In the genomic region with DNA sequence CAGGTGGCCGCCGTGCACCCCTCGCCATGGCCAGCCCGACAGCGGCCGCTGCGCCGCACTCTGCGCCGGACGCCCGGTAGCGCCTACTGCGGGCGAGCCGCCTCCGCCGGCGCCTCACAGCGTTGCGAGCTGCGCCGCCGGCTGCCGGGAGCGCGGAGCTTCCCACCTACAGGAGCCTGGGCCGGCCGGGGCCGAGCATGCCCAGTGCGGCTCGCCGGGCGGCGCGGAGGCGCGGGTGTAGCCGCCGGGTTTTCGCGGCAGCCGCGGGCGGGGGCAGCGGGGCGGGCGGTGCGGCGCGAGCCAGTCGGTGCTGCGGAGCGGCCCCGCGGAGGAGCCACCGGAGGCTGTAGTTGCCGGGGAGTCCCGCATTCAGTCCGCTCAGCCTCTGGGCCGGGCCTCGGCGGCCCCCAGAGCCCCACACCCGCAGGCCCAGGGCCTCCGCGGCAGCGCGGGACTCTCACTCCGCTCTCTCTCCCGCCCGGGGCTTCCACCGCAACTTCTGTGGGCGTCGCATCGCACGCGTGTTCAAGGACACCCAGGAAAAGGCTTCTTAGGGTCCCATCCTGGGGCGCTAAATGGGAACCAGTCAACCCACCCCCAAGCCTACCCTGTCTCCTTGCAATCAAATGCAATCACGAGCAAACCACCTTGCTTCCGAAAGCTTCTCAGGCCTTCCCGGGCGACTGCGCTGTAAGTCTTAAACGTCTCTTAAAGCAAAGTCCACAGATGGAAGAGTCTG, we compare ENCODE assay signal across 8 cellular contexts. TPM values are rescaled to one million over a fixed set of nuclear protein-coding genes. Genes with fewer than 3 reads are reported as not detected.
DNase-seq lines count a peak whose midpoint lies in the region; TF ChIP-seq lines count a peak whose summit lies in the region.

A gene (minus strand): TSS at position 143 of the 739 bp plus-strand sequence. CDS start 20,518 bp downstream, outside the sequence.

- intact Hi-C loops in uterus (cut with DNase I; ENCODE audit: low total_unique reads): loop anchor here (10.0 kb wide), 1 partner anchor 412 kb away; a partner anchor contains a TSS

- H3K4me3 ChIP-seq in hepatocyte: peak within 1 kb of the TSS; percentile 92
- peak within 1 kb of the TSS; percentile 96 for H3K4me3 ChIP-seq in rectal smooth muscle tissue (ENCODE audit: low read length)
- H3K4me3 ChIP-seq in uterus: peak within 1 kb of the TSS; percentile 89 to 92

- no peak for TF ChIP-seq CTCF in GM10248 (IDR thresholded peaks at IDR 0.05; ENCODE audit: control extremely low read depth, extremely low read depth, low read depth, missing control alignments)
- TF ChIP-seq CTCF in HFFc6 (IDR thresholded peaks at IDR 0.05): no peak
- TF ChIP-seq CTCF in hepatocyte (IDR thresholded peaks at IDR 0.05; ENCODE audit: poor library complexity): no peak
- TF ChIP-seq CTCF in uterus (IDR thresholded peaks at IDR 0.05): peak in 3 of 4 experiments; percentile 35 to 51 (median 43)

- H3K9me3 ChIP-seq in hepatocyte (ENCODE audit: low read depth) (no peaks in the 10 kb centered on the region), uterus (no peaks in the 10 kb centered on the region)

- no peaks in the 10 kb centered on the region for H3K79me2 ChIP-seq in hepatocyte

- H3K4me3 Mint-ChIP-seq in HFFc6: peak within 1 kb of the TSS; percentile 89

- H3K9me2 ChIP-seq in hepatocyte (replicated peaks; ENCODE audit: insufficient read depth): no peaks in the 10 kb centered on the region

- DNase-seq in GM10248 (ENCODE audit: extremely low spot score) (peak; percentile 89), HFFc6 (peak; percentile 78), NCI-H1048 (lab: John Stamatoyannopoulos, UW) (peak; percentile 78), T1000 (lab: John Stamatoyannopoulos, UW) (peak; percentile 68), astrocyte of the hippocampus (ENCODE audit: low read depth, low spot score) (peak; percentile 98), hepatocyte (ENCODE audit: low spot score) (peak; percentile 96), uterus (peak; percentile 80 to 90)

- H3K4me1 Mint-ChIP-seq in HFFc6 (ENCODE audit: low read depth): peaks cover 18% of the 10 kb centered on the region

- H3K27ac Mint-ChIP-seq in HFFc6: peak within 1 kb of the TSS; percentile 54; the same call in 1 of the 2 replicates

- H3K9ac ChIP-seq in rectal smooth muscle tissue (ENCODE audit: low read length): peak within 1 kb of the TSS; percentile 84

- POLR2A ChIA-PET in GM10248 (lab: Yijun Ruan, JAX): no interaction called here

- peak in 1 of 2 donors; percentile 87 for TF ChIP-seq POLR2A in uterus (IDR thresholded peaks at IDR 0.05)

- no peaks in the 10 kb centered on the region for H3K36me3 ChIP-seq in hepatocyte (replicated peaks; ENCODE audit: insufficient read depth, low read depth)
- no peaks in the 10 kb centered on the region for H3K36me3 ChIP-seq in rectal smooth muscle tissue (ENCODE audit: control insufficient read depth, insufficient read depth, low read length)
- H3K36me3 ChIP-seq in uterus: no peaks in the 10 kb centered on the region

- no peaks in the 10 kb centered on the region for H4K20me1 ChIP-seq in hepatocyte (ENCODE audit: insufficient read depth, poor library complexity, severe bottlenecking)

- peak within 1 kb of the TSS; percentile 88 for H3K4me2 ChIP-seq in hepatocyte

- peaks cover 5% of the 10 kb centered on the region; the same call in 1 of the 2 replicates for H3K9me3 Mint-ChIP-seq in HFFc6

- WGBS in hepatocyte (ENCODE audit: low lambda C conversion rate, missing lambda C conversion rate): 2% methylated on average over 68 of the region's 84 CpGs

- peaks cover 4% of the 10 kb centered on the region for H3K27me3 ChIP-seq in hepatocyte
- H3K27me3 ChIP-seq in rectal smooth muscle tissue (ENCODE audit: control insufficient read depth, insufficient read depth, low read length): no peaks in the 10 kb centered on the region
- H3K27me3 ChIP-seq in uterus: no peaks in the 10 kb centered on the region

- CTCF ChIA-PET in GM10248 (lab: Yijun Ruan, JAX): interaction anchor here (1.2 to 1.6 kb wide), 2 partner anchors 8 to 14 kb away, joined by 3 to 5 read pairs; no protein-coding TSS in a partner anchor

- H3K27ac ChIP-seq in hepatocyte (peak within 1 kb of the TSS; percentile 95), rectal smooth muscle tissue (ENCODE audit: low read depth, low read length) (peak within 1 kb of the TSS; percentile 74), uterus (peak within 1 kb of the TSS; percentile 91 to 94)

- H3K4me1 ChIP-seq in hepatocyte (ENCODE audit: insufficient read depth) (no peaks in the 10 kb centered on the region), rectal smooth muscle tissue (ENCODE audit: control insufficient read depth, insufficient read depth, low read length) (peaks cover 3% of the 10 kb centered on the region), uterus (no peaks in the 10 kb centered on the region)

- H2AFZ ChIP-seq in hepatocyte: peak within 1 kb of the TSS; percentile 100

- H3K36me3 Mint-ChIP-seq in HFFc6 (ENCODE audit: low read depth): peaks cover 8% of the 10 kb centered on the region

- H3K27me3 Mint-ChIP-seq in HFFc6 (ENCODE audit: insufficient read depth): peaks cover 13% of the 10 kb centered on the region

RNA-seq across cellular contexts. Expression of the gene that starts here (rescaled TPM):
- 1 to 10 TPM in 5 of 6 experiments, under 1 TPM in 1; 0.94 to 6.4 (median 2.1) TPM for total RNA-seq in HFFc6 (2021; fragmentation: NEBNext Ultra II Directional; extraction: Animal tissue kit (Norgen Biotek cat#: 25700))
- 10.7 and 11.4 TPM in 2 replicates for total RNA-seq in hepatocyte
- 2.4 and 2.9 TPM in 2 replicates for polyA plus RNA-seq in hepatocyte
- 10 to 100 TPM in 3 of 4 donors, 1 to 10 TPM in 1; 6.6 to 38.4 (median 14.9) TPM for total RNA-seq in uterus

Comparison
In these comparisons a context has a peak if more than half of its experiments do, and no peak if none do; other contexts are left out.
1. Peak in every context shown above with its lines: DNase-seq, H3K4me3 ChIP-seq and H3K27ac ChIP-seq.
2. CTCF ChIP-seq: peak in uterus (3 of 4); none in GM10248 (single experiment), HFFc6 (single experiment) and hepatocyte (single experiment).